Comparison of ENCODE assay signal across 17 cellular contexts in genomic region chr10:119238577-119238976, GRCh38. TPM values are rescaled to one million over a fixed set of nuclear protein-coding genes. Genes with fewer than 3 reads are reported as not detected.
DNase-seq lines count a peak whose midpoint lies in the region; ATAC-seq and TF ChIP-seq lines count a peak whose summit lies in the region.
"Had no signal": no experiment of that assay in that cellular context is flagged by ENCODE, and none has a peak within 500 bp of the region (broad histone marks: within the 10 kb centered on the region; RNA-seq: fewer than 3 reads in every experiment).

No MANE protein-coding gene starts in this region.

- H2AFZ ChIP-seq in H9 (ENCODE audit: low read length) = no peak overlapping the region

- peaks cover 36% of the 10 kb centered on the region for H3K4me1 ChIP-seq in A673 (ENCODE audit: insufficient read depth, low read length, poor library complexity, severe bottlenecking)
- H3K4me1 ChIP-seq in H9 (ENCODE audit: insufficient read depth, low read length) = peaks cover 3% of the 10 kb centered on the region; the same call in 1 of the 2 replicates

- no peak for TF ChIP-seq CTCF in A673 (conservative IDR thresholded peaks at IDR 0.05; ENCODE audit: low read depth, low read length)
- TF ChIP-seq CTCF in progenitor cell of endocrine pancreas (IDR thresholded peaks at IDR 0.05; ENCODE audit: unreplicated experiment) = no peak
- TF ChIP-seq CTCF in H9 (conservative IDR thresholded peaks at IDR 0.05) = no peak

- no peak overlapping the region for H3K18ac ChIP-seq in H9 (ENCODE audit: insufficient read length, low read depth, low read length)

- H3K36me3 ChIP-seq in A673 (ENCODE audit: insufficient read depth, low read length, poor library complexity, severe bottlenecking) = no peaks in the 10 kb centered on the region
- H3K36me3 ChIP-seq: suprapubic skin had no signal

- H2BK5ac ChIP-seq in H9 (ENCODE audit: insufficient read length, low read length) = no peak overlapping the region

- H3K9ac ChIP-seq in H9 (ENCODE audit: extremely low read depth, insufficient read length, low read length) = no peak overlapping the region

- H3K79me1 ChIP-seq in H9 (ENCODE audit: insufficient read depth, low read depth, low read length, poor library complexity, severe bottlenecking) = no peaks in the 10 kb centered on the region

- H2BK20ac ChIP-seq in H9 (ENCODE audit: low read depth, low read length, poor library complexity, severe bottlenecking) = no peak overlapping the region

- no peak overlapping the region for H4K8ac ChIP-seq in H9 (replicated peaks; ENCODE audit: insufficient read length, low read depth, low read length)

- DNase-seq in A673 (ENCODE audit: low spot score) = no peak
- peak; percentile 64 for DNase-seq in left kidney (ENCODE audit: low read depth, low spot score)
- DNase-seq in progenitor cell of endocrine pancreas (ENCODE audit: low spot score, unreplicated experiment) = no peak
- no peak for DNase-seq in amniotic stem cell (lab: John Stamatoyannopoulos, UW)
- DNase-seq in H9 = no peak
- no peak for DNase-seq in T-helper 1 cell
- DNase-seq: activated CD8-positive, alpha-beta T cell treated with anti-CD3 and anti-CD28 coated beads, Interleukin-2, amount 10 ng/mL, durations not matched to agents 7 days and 5 days; amygdala; COR-L47; GF-D8; KG1; NCI-H1105 treated with DMSO at 0.1 percent for 48 hours; stimulated activated CD4-positive, alpha-beta T cell treated with anti-CD3 and anti-CD28 coated beads, Interleukin-12 subunit alpha, Interleukin-12 subunit beta, amount 100 ng/mL, for 4 hours had no signal

- BruUV-seq in A673 (replicated peaks; lab: Mats Ljungman, UMichigan) = no TSS peak

- H3K9me3 Mint-ChIP-seq in progenitor cell of endocrine pancreas (ENCODE audit: low read depth) (no peaks in the 10 kb centered on the region), H9 (peaks cover 0 to 3% of the 10 kb centered on the region in 2 experiments; a peak in 2 of 5 replicates)
- H3K9me3 Mint-ChIP-seq: activated T-helper 17 cell treated with anti-CD3 and anti-CD28 coated beads, Interleukin-2, amount 50 U/mL, for 72 hours had no signal

- no peak overlapping the region for H2BK15ac ChIP-seq in H9 (ENCODE audit: low read depth, low read length)

- no peaks in the 10 kb centered on the region for H4K20me1 ChIP-seq in H9 (ENCODE audit: control insufficient read depth, insufficient read depth, insufficient read length)

- intact Hi-C loops in A673 (cut with micrococcal nuclease; ENCODE audit: unreplicated experiment) = no loop called here

- no peak overlapping the region for H3K4me3 ChIP-seq in A673 (ENCODE audit: low read depth, low read length, poor library complexity, severe bottlenecking)
- H3K4me3 ChIP-seq: suprapubic skin had no signal

- H3K4me1 Mint-ChIP-seq in progenitor cell of endocrine pancreas (ENCODE audit: low read depth) (peaks cover 48% of the 10 kb centered on the region), H9 (peaks cover 33 to 42% of the 10 kb centered on the region in 2 experiments)

- H3K4me3 Mint-ChIP-seq in progenitor cell of endocrine pancreas (ENCODE audit: low read depth) (no peak overlapping the region), H9 (no peak overlapping the region)
- H3K4me3 Mint-ChIP-seq: activated CD8-positive, alpha-beta T cell treated with anti-CD3 and anti-CD28 coated beads, Interleukin-2, amount 10 ng/mL, durations not matched to agents 7 days and 5 days had no signal

- no peak overlapping the region for H3K56ac ChIP-seq in H9 (ENCODE audit: insufficient read length, low read depth, low read length)

- H4K91ac ChIP-seq in H9 (ENCODE audit: insufficient read length, low read depth, low read length) = no peak overlapping the region

- no peak overlapping the region for H2BK12ac ChIP-seq in H9 (ENCODE audit: insufficient read length, low read depth, low read length)

- no peak overlapping the region for H3K14ac ChIP-seq in H9 (ENCODE audit: insufficient read depth, low read length)

- H3K27ac Mint-ChIP-seq in progenitor cell of endocrine pancreas = peak overlapping the region; percentile 65
- no peak overlapping the region for H3K27ac Mint-ChIP-seq in H9

- no peaks in the 10 kb centered on the region for H3K36me3 Mint-ChIP-seq in progenitor cell of endocrine pancreas (ENCODE audit: insufficient read depth)
- H3K36me3 Mint-ChIP-seq in H9 (ENCODE audit: insufficient read depth in 1 of 3, low read depth in 3 of 3) = no peaks in the 10 kb centered on the region

- POLR2A ChIA-PET in A673 (lab: Charles Lee; ENCODE audit: low non-redundant PET) = no interaction called here

- H3K79me2 ChIP-seq in H9 (ENCODE audit: insufficient read depth, low read length) = no peaks in the 10 kb centered on the region

- H3K9me3 ChIP-seq in A673 (ENCODE audit: low read depth, low read length, poor library complexity, severe bottlenecking) (no peaks in the 10 kb centered on the region), H9 (ENCODE audit: control insufficient read depth, low read depth, low read length) (no peaks in the 10 kb centered on the region)
- H3K9me3 ChIP-seq: suprapubic skin had no signal

- no peak overlapping the region for H2BK120ac ChIP-seq in H9 (ENCODE audit: low read depth, low read length, poor library complexity, severe bottlenecking)

- H3K27me3 Mint-ChIP-seq in progenitor cell of endocrine pancreas (no peaks in the 10 kb centered on the region), H9 (ENCODE audit: low read depth) (no peaks in the 10 kb centered on the region; the same call in 1 of the 2 replicates)
- H3K27me3 Mint-ChIP-seq: activated T-helper 17 cell treated with anti-CD3 and anti-CD28 coated beads, Interleukin-2, amount 50 U/mL, for 72 hours had no signal

- no peak overlapping the region for H3K4ac ChIP-seq in H9 (ENCODE audit: low read depth, low read length)

- H3K23ac ChIP-seq in H9 (ENCODE audit: insufficient read length, low read depth, low read length) = no peak overlapping the region

- peak overlapping the region; percentile 25 for H3K27ac ChIP-seq in A673 (ENCODE audit: low read depth, low read length, poor library complexity, severe bottlenecking)
- no peak overlapping the region for H3K27ac ChIP-seq in H9 (ENCODE audit: insufficient read length, low read depth, low read length)
- H3K27ac ChIP-seq: suprapubic skin had no signal

- H4K5ac ChIP-seq in H9 (ENCODE audit: insufficient read length, low read depth, low read length) = no peak overlapping the region

- WGBS in H9 (ENCODE audit: extremely low coverage, insufficient read length, low lambda C conversion rate) = no CpG with 5 or more reads among the region's 8 CpGs

- CTCF ChIA-PET in A673 (lab: Charles Lee) = no interaction called here

- no peak overlapping the region for H3K4me2 ChIP-seq in H9 (ENCODE audit: insufficient read depth, insufficient read length, low read length)

- no peaks in the 10 kb centered on the region for H3K23me2 ChIP-seq in H9 (ENCODE audit: insufficient read length, low read depth, low read length, poor library complexity, severe bottlenecking)

- H3K27me3 ChIP-seq in A673 (replicated peaks; ENCODE audit: insufficient read depth, low read depth, low read length, poor library complexity) (no peaks in the 10 kb centered on the region), H9 (ENCODE audit: insufficient read depth, low read length) (no peaks in the 10 kb centered on the region)
- H3K27me3 ChIP-seq: suprapubic skin had no signal

- no peak overlapping the region for H3T11ph ChIP-seq in H9 (ENCODE audit: low read length)

- H2AK5ac ChIP-seq in H9 (ENCODE audit: insufficient read length, low read length) = no peak overlapping the region

- ATAC-seq in SK-N-SH treated with all-trans-retinoic acid at 6 μM for 48 hours = peak; percentile 79
- no peak for ATAC-seq in GM21786 (IDR thresholded peaks at IDR 0.05; ENCODE audit: unreplicated experiment)
- ATAC-seq: activated CD8-positive, alpha-beta T cell treated with anti-CD3 and anti-CD28 coated beads, Interleukin-2, amount 10 ng/mL, durations not matched to agents 7 days and 5 days; activated T-helper 17 cell treated with anti-CD3 and anti-CD28 coated beads, Interleukin-2, amount 50 U/mL, for 72 hours had no signal

TF ChIP-seq in SK-N-SH treated with all-trans-retinoic acid at 6 μM for 48 hours, 23 proteins besides CTCF, POLR2A, EP300 and RAD21 (continues in another document):
- TF ChIP-seq ZNF8 (CRISPR knock-in tag; IDR thresholded peaks at IDR 0.05) = no peak
- TF ChIP-seq ISL1 (CRISPR knock-in tag; IDR thresholded peaks at IDR 0.05) = peak; percentile 90
- TF ChIP-seq ZNF565 (CRISPR knock-in tag; conservative IDR thresholded peaks at IDR 0.05; ENCODE audit: low read depth) = no peak
- no peak for TF ChIP-seq ARNTL (CRISPR knock-in tag; IDR thresholded peaks at IDR 0.05; ENCODE audit: borderline replicate concordance, low read depth)
- 0 out of 2 replicates have a peak, but pooled peaks have one; percentile 78 for TF ChIP-seq GLIS3 (CRISPR knock-in tag; IDR thresholded peaks at IDR 0.05)
- no peak for TF ChIP-seq BACH2 (CRISPR knock-in tag; IDR thresholded peaks at IDR 0.05; ENCODE audit: borderline replicate concordance)
- TF ChIP-seq ZFP3 (CRISPR knock-in tag; IDR thresholded peaks at IDR 0.05) = no peak
- peak; percentile 95 for TF ChIP-seq TSHZ2 (CRISPR knock-in tag; IDR thresholded peaks at IDR 0.05)
- TF ChIP-seq ZC3H10 (CRISPR knock-in tag; IDR thresholded peaks at IDR 0.05) = no peak

RNA-seq across cellular contexts. Expression of gene GRK5, which starts 31.2 kb away (rescaled TPM):
- total RNA-seq in A673 (2021) (54.7 and 58.2 TPM in 2 replicates), progenitor cell of endocrine pancreas (21.6 and 23.0 TPM in 2 replicates), H9 (2021) (1.1 and 1.2 TPM in 2 replicates)

RNA-seq across cellular contexts. Expression of gene PRDX3, which starts 60.0 kb away (rescaled TPM):
- total RNA-seq in A673 (2021) = 215 and 234 TPM in 2 replicates
- 116 and 117 TPM in 2 replicates for total RNA-seq in progenitor cell of endocrine pancreas
- total RNA-seq in H9 (2021) = 181 TPM in 2 replicates

Comparison
In these comparisons a context has a peak if more than half of its experiments do, and no peak if none do; other contexts are left out.
1. RNA of gene GRK5, which starts 31.2 kb away (total RNA-seq): 54.7 to 58.2 TPM in A673 and 21.6 to 23.0 TPM in progenitor cell of endocrine pancreas; 1.1 to 1.2 TPM in H9; every median in the first group is over 10 times any median in the second.